In the genomic region with DNA sequence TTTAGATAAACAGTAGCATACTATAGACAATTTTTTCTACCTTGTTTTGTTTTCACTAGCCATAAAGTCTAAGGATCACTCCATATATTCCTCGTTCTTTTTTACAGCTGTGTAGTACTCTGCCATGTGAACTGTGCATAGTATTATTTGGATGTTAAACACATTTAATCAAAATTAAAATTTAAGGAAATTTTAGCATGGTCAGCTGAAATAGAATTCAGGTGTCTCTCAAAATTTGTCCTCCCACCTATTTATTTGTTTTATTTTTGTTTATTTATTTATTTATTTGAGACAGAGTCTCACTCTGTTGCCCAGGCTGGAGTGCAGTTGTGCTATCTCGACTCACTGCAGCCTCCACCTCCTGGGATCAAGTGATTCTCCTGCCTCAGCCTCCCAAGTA, we compare ENCODE assay signal across 12 cellular contexts. TPM values are rescaled to one million over a fixed set of nuclear protein-coding genes. Genes with fewer than 3 reads are reported as not detected.
DNase-seq lines count a peak whose midpoint lies in the region; ATAC-seq and TF ChIP-seq lines count a peak whose summit lies in the region.
"Had no signal": no experiment of that assay in that cellular context is flagged by ENCODE, and none has a peak within 500 bp of the region (broad histone marks: within the 10 kb centered on the region; RNA-seq: fewer than 3 reads in every experiment).

No MANE protein-coding gene starts in this region.

- dilution Hi-C loops in IMR-90 (cut with HindIII; ENCODE audit: low sequenced_read_pairs, unreplicated experiment): no loop called here

- peaks cover 0 to 1% (median 0%) of the 10 kb centered on the region in 7 donors for H3K9me3 Mint-ChIP-seq in CD4-positive, CD25-positive, alpha-beta regulatory T cell

- no CpG with 5 or more reads among the region's 2 CpGs for WGBS in IMR-90 (ENCODE audit: extremely low coverage in 2 of 2, insufficient read length in 1 of 2), 2 experiments

- POLR2A ChIA-PET in IMR-90 (lab: Charles Lee; ENCODE audit: unreplicated experiment): no interaction called here

- intact Hi-C loops in IMR-90 (cut with micrococcal nuclease): no loop called here

- H3K9me1 ChIP-seq in IMR-90 (ENCODE audit: insufficient read depth, low read length): peaks cover 18% of the 10 kb centered on the region

- H2AFZ ChIP-seq in IMR-90 (replicated peaks; ENCODE audit: low read length, poor library complexity): no peak overlapping the region
- H2AFZ ChIP-seq: GM23248 had no signal

- BruUV-seq in IMR-90 (replicated peaks; lab: Mats Ljungman, UMichigan): no TSS peak

- in situ Hi-C loops in IMR-90 (cut with MboI; ENCODE audit: low sequenced_read_pairs): no loop called here

- no peak overlapping the region for H2AK9ac ChIP-seq in IMR-90 (replicated peaks; ENCODE audit: low read depth, low read length, poor library complexity)

- no peak for TF ChIP-seq RAD21 in IMR-90 (IDR thresholded peaks at IDR 0.05; ENCODE audit: low read length)

- DNase-seq in CD4-positive, CD25-positive, alpha-beta regulatory T cell: no peak
- DNase-seq in IMR-90: no peak
- DNase-seq in effector memory CD4-positive, alpha-beta T cell: no peak
- no peak for DNase-seq in amniotic stem cell (lab: John Stamatoyannopoulos, UW)
- DNase-seq: COR-L47, DMS153, DMS79 treated with DMSO at 0.1 percent for 48 hours, EL, GM23248, KBM-7 had no signal

- H3K4ac ChIP-seq in IMR-90 (ENCODE audit: low read depth, low read length): no peak overlapping the region

- no peak overlapping the region for H2BK15ac ChIP-seq in IMR-90 (ENCODE audit: low read depth, low read length)

- H4K5ac ChIP-seq in IMR-90 (ENCODE audit: low read depth, low read length): no peak overlapping the region

- H3K27me3 ChIP-seq in CD4-positive, CD25-positive, alpha-beta regulatory T cell (ENCODE audit: control insufficient read depth, insufficient read depth, low read length): no peaks in the 10 kb centered on the region
- H3K27me3 ChIP-seq in IMR-90 (ENCODE audit: control insufficient read depth, insufficient read depth, low read length): no peaks in the 10 kb centered on the region
- no peaks in the 10 kb centered on the region for H3K27me3 ChIP-seq in effector memory CD4-positive, alpha-beta T cell (replicated peaks; ENCODE audit: control insufficient read depth, insufficient read depth, low read length, poor library complexity, severe bottlenecking)

- CTCF ChIA-PET in IMR-90 (lab: Yijun Ruan, JAX): no interaction called here

- no peak for ATAC-seq in CD4-positive, CD25-positive, alpha-beta regulatory T cell (ENCODE audit: low read depth in 2 of 2)
- no peak for ATAC-seq in IMR-90 (ENCODE audit: low read depth)
- no peak for ATAC-seq in HG02852 (IDR thresholded peaks at IDR 0.05; ENCODE audit: unreplicated experiment)
- no peak for ATAC-seq in SK-N-SH treated with all-trans-retinoic acid at 6 μM for 48 hours

- peaks cover 5% of the 10 kb centered on the region for H3K36me3 Mint-ChIP-seq in CD4-positive, CD25-positive, alpha-beta regulatory T cell

- H2BK5ac ChIP-seq in IMR-90 (ENCODE audit: low read depth, low read length, poor library complexity, severe bottlenecking): no peak overlapping the region

- peak overlapping the region in 3 of 4 donors; percentile 11 to 39 (median 37) for H3K4me3 Mint-ChIP-seq in CD4-positive, CD25-positive, alpha-beta regulatory T cell

- peaks cover 61% of the 10 kb centered on the region for H3K4me1 ChIP-seq in CD4-positive, CD25-positive, alpha-beta regulatory T cell (ENCODE audit: control insufficient read depth, insufficient read depth, low read length, poor library complexity, severe bottlenecking)
- H3K4me1 ChIP-seq in IMR-90 (ENCODE audit: control insufficient read depth, insufficient read depth, low read length): peaks cover 19% of the 10 kb centered on the region
- peaks cover 48% of the 10 kb centered on the region for H3K4me1 ChIP-seq in effector memory CD4-positive, alpha-beta T cell (ENCODE audit: control insufficient read depth, insufficient read depth, low read length, poor library complexity, severe bottlenecking)

- H3K36me3 ChIP-seq in CD4-positive, CD25-positive, alpha-beta regulatory T cell (ENCODE audit: control insufficient read depth, insufficient read depth, low read length): no peaks in the 10 kb centered on the region
- H3K36me3 ChIP-seq in IMR-90 (ENCODE audit: control insufficient read depth, insufficient read depth, low read length): no peaks in the 10 kb centered on the region
- H3K36me3 ChIP-seq in effector memory CD4-positive, alpha-beta T cell (ENCODE audit: control insufficient read depth, insufficient read depth, low read length): no peaks in the 10 kb centered on the region

- no peak overlapping the region for H2AK5ac ChIP-seq in IMR-90 (ENCODE audit: low read depth, low read length)

- H2BK120ac ChIP-seq in IMR-90 (ENCODE audit: low read depth, low read length): no peak overlapping the region

- 0 out of 2 replicates have a peak, but pooled peaks cover under 1% of the 10 kb centered on the region for H4K20me1 ChIP-seq in IMR-90 (ENCODE audit: insufficient read depth, low read length)

- no peak for TF ChIP-seq CTCF in IMR-90 (conservative IDR thresholded peaks at IDR 0.05; ENCODE audit: low read depth, low read length)

- no peak for TF ChIP-seq POLR2A in IMR-90 (IDR thresholded peaks at IDR 0.05; ENCODE audit: low read depth, low read length)

- peaks cover 17 to 83% (median 54%) of the 10 kb centered on the region in 4 donors for H3K4me1 Mint-ChIP-seq in CD4-positive, CD25-positive, alpha-beta regulatory T cell

- no peak overlapping the region for H3K23ac ChIP-seq in IMR-90 (ENCODE audit: low read depth, low read length)

- H2BK20ac ChIP-seq in IMR-90 (ENCODE audit: low read depth, low read length): no peak overlapping the region

- no peak overlapping the region for H3K56ac ChIP-seq in IMR-90 (ENCODE audit: extremely low read depth, insufficient read depth, low read length)

- H4K8ac ChIP-seq in IMR-90 (ENCODE audit: low read depth in 2 of 2, low read length in 2 of 2): no peak overlapping the region

- H3K27me3 Mint-ChIP-seq in CD4-positive, CD25-positive, alpha-beta regulatory T cell: no peaks in the 10 kb centered on the region

- H4K91ac ChIP-seq in IMR-90 (ENCODE audit: insufficient read depth, low read depth, low read length): no peak overlapping the region

- H3K4me3 ChIP-seq in CD4-positive, CD25-positive, alpha-beta regulatory T cell (ENCODE audit: low read depth, low read length): peak overlapping the region; percentile 66
- no peak overlapping the region for H3K4me3 ChIP-seq in IMR-90 (ENCODE audit: insufficient read depth, low read depth, low read length)
- no peak overlapping the region for H3K4me3 ChIP-seq in effector memory CD4-positive, alpha-beta T cell (ENCODE audit: insufficient read depth, low read depth, low read length, poor library complexity, severe bottlenecking)
- H3K4me3 ChIP-seq: GM23248 had no signal

- peaks cover 4 to 15% of the 10 kb centered on the region in 2 experiments; a peak in 2 of 4 replicates for H3K79me1 ChIP-seq in IMR-90 (ENCODE audit: low read depth in 1 of 2, low read length in 2 of 2)

- no peak overlapping the region for H3K9ac ChIP-seq in IMR-90 (ENCODE audit: low read depth, low read length)
- H3K9ac ChIP-seq: GM23248 had no signal

- H3K18ac ChIP-seq in IMR-90 (ENCODE audit: low read depth, low read length): no peak overlapping the region

- peak overlapping the region in 2 of 3 donors; percentile 12 to 92 for H3K27ac Mint-ChIP-seq in CD4-positive, CD25-positive, alpha-beta regulatory T cell

- H3K27ac ChIP-seq in CD4-positive, CD25-positive, alpha-beta regulatory T cell (ENCODE audit: insufficient read depth, low read length, poor library complexity, severe bottlenecking): peak overlapping the region; percentile 37
- H3K27ac ChIP-seq in IMR-90 (ENCODE audit: insufficient read depth, low read length): no peak overlapping the region
- H3K27ac ChIP-seq in effector memory CD4-positive, alpha-beta T cell (ENCODE audit: insufficient read depth, low read length, poor library complexity, severe bottlenecking): peak overlapping the region; percentile 33
- H3K27ac ChIP-seq: GM23248 had no signal

- H3K9me3 ChIP-seq in CD4-positive, CD25-positive, alpha-beta regulatory T cell (ENCODE audit: control insufficient read depth in 2 of 2, low read length in 2 of 2): no peaks in the 10 kb centered on the region
- no peaks in the 10 kb centered on the region for H3K9me3 ChIP-seq in IMR-90 (ENCODE audit: control insufficient read depth, insufficient read depth, low read length)
- H3K9me3 ChIP-seq in effector memory CD4-positive, alpha-beta T cell (ENCODE audit: control insufficient read depth, low read length): no peaks in the 10 kb centered on the region

- no peak overlapping the region for H3K14ac ChIP-seq in IMR-90 (replicated peaks; ENCODE audit: low read depth, low read length)

- no peak overlapping the region for H3K4me2 ChIP-seq in IMR-90 (ENCODE audit: low read depth, low read length)

TF ChIP-seq in IMR-90, 13 proteins besides CTCF, POLR2A, EP300 and RAD21:
- TF ChIP-seq RFX5 (IDR thresholded peaks at IDR 0.05; ENCODE audit: low read depth, low read length) (no peak), NFE2L2 (IDR thresholded peaks at IDR 0.05; ENCODE audit: low read depth, low read length) (no peak), CHD1 (IDR thresholded peaks at IDR 0.05; ENCODE audit: low read depth, low read length) (no peak), MAFK (IDR thresholded peaks at IDR 0.05; ENCODE audit: low read depth, low read length) (peak; percentile 6; the same call in 1 of the 2 replicates), SMC3 (IDR thresholded peaks at IDR 0.05; ENCODE audit: low read depth, low read length) (no peak)

RNA-seq across cellular contexts. Expression of a gene that starts 46.4 kb away (rescaled TPM):
- 258 TPM for total RNA-seq in CD4-positive, CD25-positive, alpha-beta regulatory T cell
- 10 to 100 TPM; 70.7 to 99.5 (median 72.4) TPM for polyA plus RNA-seq in CD4-positive, CD25-positive, alpha-beta regulatory T cell
- 26.5 and 34.7 TPM in 2 replicates for total RNA-seq in IMR-90 (2012; rRNA removed)
- 21.9 and 22.1 TPM in 2 replicates for polyA plus RNA-seq in IMR-90 (2012; rRNA removed)
- polyA plus RNA-seq in IMR-90 (2012; cell fraction: cytosol; rRNA removed): 10.2 and 11.0 TPM in 2 replicates
- 18.0 and 36.8 TPM in 2 replicates for polyA plus RNA-seq in IMR-90 (2012; cell fraction: nucleus; rRNA removed; ENCODE audit: low replicate concordance)

RNA-seq across cellular contexts. Expression of a gene that starts 52.0 kb away (rescaled TPM):
- total RNA-seq in CD4-positive, CD25-positive, alpha-beta regulatory T cell: 16.5 TPM
- polyA plus RNA-seq in CD4-positive, CD25-positive, alpha-beta regulatory T cell: 10 to 100 TPM; 21.5 to 36.8 (median 27.3) TPM
- 22.2 and 25.8 TPM in 2 replicates for total RNA-seq in IMR-90 (2012; rRNA removed)
- 72.0 and 113 TPM in 2 replicates for polyA plus RNA-seq in IMR-90 (2012; rRNA removed)
- polyA plus RNA-seq in IMR-90 (2012; cell fraction: cytosol; rRNA removed): 21.8 and 32.1 TPM in 2 replicates
- polyA plus RNA-seq in IMR-90 (2012; cell fraction: nucleus; rRNA removed; ENCODE audit: low replicate concordance): 18.7 and 28.6 TPM in 2 replicates
